18 cellular contexts compared by ENCODE assay signal in genomic region chr4:5724377-5724776, GRCh38. TPM values are rescaled to one million over a fixed set of nuclear protein-coding genes. Genes with fewer than 3 reads are reported as not detected.
DNase-seq lines count a peak whose midpoint lies in the region; ATAC-seq, FAIRE-seq and TF ChIP-seq lines count a peak whose summit lies in the region.
"Had no signal": no experiment of that assay in that cellular context is flagged by ENCODE, and none has a peak within 500 bp of the region (broad histone marks: within the 10 kb centered on the region; RNA-seq: fewer than 3 reads in every experiment).

No MANE protein-coding gene starts in this region.

- DNase-seq in Daoy (ENCODE audit: low read depth) (peak; percentile 64), RCC 7860 (ENCODE audit: low spot score) (peak; percentile 91), choroid plexus epithelial cell (ENCODE audit: low read depth) (peak; percentile 34), mesenteric fat pad (ENCODE audit: low spot score) (peak; percentile 68), NCI-H146 treated with DMSO at 0.1 percent for 48 hours (lab: John Stamatoyannopoulos, UW; ENCODE audit: unreplicated experiment) (no peak), SK-N-DZ (ENCODE audit: low spot score) (no peak)
- DNase-seq: BE2C; CD4-positive, alpha-beta memory T cell; DMS79 treated with DMSO at 0.1 percent for 48 hours; NCI-H146; NCI-H2107; NCI-H226; SHP77 treated with DMSO at 0.1 percent for 48 hours had no signal

- peak; percentile 97 for FAIRE-seq in RCC 7860 (lab: Jason Lieb, UNC)
- FAIRE-seq: D721Med, HTR-8/SVneo had no signal

- no peak for TF ChIP-seq CTCF in choroid plexus epithelial cell (conservative IDR thresholded peaks at IDR 0.05; ENCODE audit: low read depth, low read length)

- ATAC-seq in HG02588 (IDR thresholded peaks at IDR 0.05; ENCODE audit: unreplicated experiment) (no peak), HG03108 (IDR thresholded peaks at IDR 0.05; ENCODE audit: unreplicated experiment) (no peak)

- no peak overlapping the region for H3K4me3 ChIP-seq in choroid plexus epithelial cell (ENCODE audit: low read depth, low read length)
- H3K4me3 ChIP-seq: HAP-1 had no signal

RNA-seq across cellular contexts. Expression of gene EVC, which starts 13.4 kb away (rescaled TPM):
- total RNA-seq in Daoy (2014; rRNA removed; shearing (Covaris generic)), result 18.3 and 25.7 TPM in 2 replicates
- 16.6 TPM for total RNA-seq in mesenteric fat pad
- polyA plus RNA-seq in SK-N-DZ (2014; cell fraction: cytosol; rRNA removed), result 4.7 and 10.9 TPM in 2 replicates
- polyA plus RNA-seq in SK-N-DZ (2014; cell fraction: nucleus; rRNA removed), result 6.5 and 9.6 TPM in 2 replicates

RNA-seq across cellular contexts. Expression of gene EVC2, which starts 16.0 kb away (rescaled TPM):
- total RNA-seq in Daoy (2014; rRNA removed; shearing (Covaris generic)), result 4.4 and 6.5 TPM in 2 replicates
- 4.0 TPM for total RNA-seq in mesenteric fat pad
- polyA plus RNA-seq in SK-N-DZ (2014; cell fraction: cytosol; rRNA removed), result 1.8 and 2.1 TPM in 2 replicates
- polyA plus RNA-seq in SK-N-DZ (2014; cell fraction: nucleus; rRNA removed), result 2.4 and 2.7 TPM in 2 replicates

Comparison
In these comparisons a context has a peak if more than half of its experiments do, and no peak if none do; other contexts are left out.
1. DNase-seq: peak in Daoy (single experiment), RCC 7860 (single experiment), choroid plexus epithelial cell (single experiment) and mesenteric fat pad (single experiment); none in NCI-H146 treated with DMSO at 0.1 percent for 48 hours (single experiment) and SK-N-DZ (single experiment).